In genomic region chr3:37545479-37545878, GRCh38 we compare ENCODE assay signal across 25 cellular contexts.
DNase-seq lines count a peak whose midpoint lies in the region; ATAC-seq and TF ChIP-seq lines count a peak whose summit lies in the region.
"Had no signal": no experiment of that assay in that cellular context is flagged by ENCODE, and none has a peak within 500 bp of the region (broad histone marks: within the 10 kb centered on the region; RNA-seq: fewer than 3 reads in every experiment).

No MANE protein-coding gene starts in this region.

- TF ChIP-seq CTCF in endothelial cell (IDR thresholded peaks at IDR 0.05; ENCODE audit: unreplicated experiment) (no peak), GM13976 (IDR thresholded peaks at IDR 0.05; ENCODE audit: borderline replicate concordance, control extremely low read depth, extremely low read depth, insufficient read depth, missing control alignments) (no peak)

- H3K27me3 ChIP-seq in aorta (ENCODE audit: control insufficient read depth in 1 of 2, insufficient read depth in 2 of 2, low read length in 1 of 2) = no peaks in the 10 kb centered on the region
- H3K27me3 ChIP-seq: BE2C, sigmoid colon, SJCRH30, transverse colon had no signal

- no peaks in the 10 kb centered on the region for H3K27me3 Mint-ChIP-seq in endothelial cell (ENCODE audit: unreplicated experiment)
- H3K27me3 Mint-ChIP-seq: activated naive CD8-positive, alpha-beta T cell had no signal

- peaks cover 0 to 9% of the 10 kb centered on the region in 2 donors for H3K36me3 ChIP-seq in aorta (ENCODE audit: control insufficient read depth in 1 of 2, insufficient read depth in 2 of 2, low read length in 1 of 2)
- H3K36me3 ChIP-seq: BE2C, HAP-1, SJCRH30, transverse colon had no signal

- in situ Hi-C loops in GM13976 (cut with MboI; ENCODE audit: low sequenced_read_pairs, unreplicated experiment) = no loop called here

- no peaks in the 10 kb centered on the region for H3K9me3 ChIP-seq in aorta (ENCODE audit: control insufficient read depth, low read length)
- H3K9me3 ChIP-seq: BE2C, HAP-1, sigmoid colon, SJCRH30, transverse colon had no signal

- no peaks in the 10 kb centered on the region for H3K4me1 ChIP-seq in aorta (ENCODE audit: control insufficient read depth in 1 of 2, insufficient read depth in 2 of 2, low read length in 2 of 2)
- H3K4me1 ChIP-seq: HAP-1, SJCRH30 had no signal

- WGBS in aorta, 2 donors = 30 to 33% methylated on average over 7 of the region's 7 CpGs

- intact Hi-C loops in Right ventricle myocardium inferior (cut with DNase I) = no loop called here
- intact Hi-C loops in cardiac septum (cut with DNase I) = no loop called here
- intact Hi-C loops in aorta (cut with DNase I) = no loop called here

- H3K27ac Mint-ChIP-seq in endothelial cell (ENCODE audit: unreplicated experiment) = peak overlapping the region; percentile 61
- H3K27ac Mint-ChIP-seq: activated naive CD8-positive, alpha-beta T cell; CD8-positive, alpha-beta memory T cell; nephron progenitor cell had no signal

- H3K4me1 Mint-ChIP-seq in endothelial cell (ENCODE audit: unreplicated experiment) = peaks cover 31% of the 10 kb centered on the region
- H3K4me1 Mint-ChIP-seq: CD8-positive, alpha-beta memory T cell had no signal

- H3K4me3 Mint-ChIP-seq in endothelial cell (ENCODE audit: unreplicated experiment) = peak overlapping the region; percentile 63
- H3K4me3 Mint-ChIP-seq: activated naive CD8-positive, alpha-beta T cell; CD8-positive, alpha-beta memory T cell; nephron progenitor cell had no signal

- ATAC-seq in Right ventricle myocardium inferior (peak; percentile 51), left lobe of liver (peak; percentile 62), aorta (ENCODE audit: low FRiP score) (peak; percentile 61)
- ATAC-seq: Panc1 had no signal

- H3K36me3 Mint-ChIP-seq in endothelial cell (ENCODE audit: low read depth, unreplicated experiment) = peaks cover 71% of the 10 kb centered on the region
- H3K36me3 Mint-ChIP-seq: activated naive CD8-positive, alpha-beta T cell; CD8-positive, alpha-beta memory T cell had no signal

- H3K4me3 ChIP-seq in aorta (ENCODE audit: low read length in 2 of 2) = no peak overlapping the region
- H3K4me3 ChIP-seq: HAP-1, sigmoid colon, SJCRH30, transverse colon had no signal

- DNase-seq in Right ventricle myocardium inferior (ENCODE audit: missing footprints) (no peak), cardiac septum (ENCODE audit: low spot score) (no peak), endothelial cell (ENCODE audit: low spot score) (no peak), left lobe of liver (ENCODE audit: low spot score) (no peak), aorta (no peak), GM13976 (ENCODE audit: low spot score) (no peak), SIG-M5 (lab: John Stamatoyannopoulos, UW) (no peak), NCI-H510A treated with DMSO at 0.1 percent for 48 hours (lab: John Stamatoyannopoulos, UW) (no peak)
- DNase-seq: activated CD4-positive, alpha-beta T cell treated with anti-CD3 and anti-CD28 coated beads for 4 hours; activated effector memory CD4-positive, alpha-beta T cell treated with Interleukin-2 at 50 U/mL for 16 hours; activated T-cell treated with anti-CD3 and anti-CD28 coated beads for 4 hours; BE2C; CD8-positive, alpha-beta memory T cell; DMS53; NCI-H1092 treated with DMSO at 0.1 percent for 48 hours; NCI-H187 treated with DMSO at 0.1 percent for 48 hours; NCI-H524 treated with DMSO at 0.1 percent for 48 hours; nephron progenitor cell; sigmoid colon; SJCRH30; stimulated activated naive CD4-positive, alpha-beta T cell treated with Interleukin-2 at 50 U/mL for 16 hours; transverse colon had no signal

- peak overlapping the region; percentile 32 to 55 for H3K27ac ChIP-seq in aorta (ENCODE audit: low read depth in 1 of 2, low read length in 2 of 2)
- H3K27ac ChIP-seq: SJCRH30, transverse colon had no signal

- no peaks in the 10 kb centered on the region for H3K9me3 Mint-ChIP-seq in endothelial cell (ENCODE audit: unreplicated experiment)
- H3K9me3 Mint-ChIP-seq: CD8-positive, alpha-beta memory T cell; nephron progenitor cell had no signal
